Comparison of ENCODE assay signal across 8 cellular contexts in genomic region chr7:100247152-100247757, GRCh38. TPM values are rescaled to one million over a fixed set of nuclear protein-coding genes. Genes with fewer than 3 reads are reported as not detected.
DNase-seq lines count a peak whose midpoint lies in the region; TF ChIP-seq lines count a peak whose summit lies in the region.

No MANE protein-coding gene starts in this region.

- H3K36me3 ChIP-seq in esophagus squamous epithelium (no peaks in the 10 kb centered on the region), transverse colon (no peaks in the 10 kb centered on the region), suprapubic skin (no peaks in the 10 kb centered on the region)

- in situ Hi-C loops in transverse colon (cut with MboI; ENCODE audit: low pct_ligation_motif_present in 1 of 4, low pct_unique_long_range_greater_than_20kb in 1 of 4, low sequenced_read_pairs in 3 of 4) = no loop called here

- peak; percentile 26 for DNase-seq in SIG-M5 treated with dmso at 0.1 percent for 504 hours (lab: John Stamatoyannopoulos, UW; ENCODE audit: unreplicated experiment)
- no peak for DNase-seq in SIG-M5 (lab: John Stamatoyannopoulos, UW)
- DNase-seq in NCI-H748 treated with DMSO at 0.1 percent for 48 hours (lab: John Stamatoyannopoulos, UW) = peak; percentile 48
- no peak for DNase-seq in esophagus squamous epithelium (lab: John Stamatoyannopoulos, UW)
- peak; percentile 39 for DNase-seq in stimulated activated CD8-positive, alpha-beta memory T cell treated with anti-CD3 and anti-CD28 coated beads, Interleukin-4, amount 100 ng/mL, for 48 hours
- DNase-seq in transverse colon = no peak
- no peak for DNase-seq in cortex of kidney (lab: John Stamatoyannopoulos, UW)
- DNase-seq in suprapubic skin (ENCODE audit: low spot score in 2 of 2) = no peak

- H3K4me1 ChIP-seq in esophagus squamous epithelium (peaks cover 0 to 23% (median 11%) of the 10 kb centered on the region in 3 donors), transverse colon (no peaks in the 10 kb centered on the region), suprapubic skin (peaks cover 5% of the 10 kb centered on the region)

- WGBS in esophagus squamous epithelium, 2 donors = 60 to 84% methylated on average over 4 of the region's 11 CpGs
- 49% methylated on average over 10 of the region's 11 CpGs; no CpG with 5 or more reads in 1 of the 2 donors for whole genome bisulfite sequencing in transverse colon (ENCODE audit: low coverage in 1 of 2), 2 donors
- WGBS in suprapubic skin = 33% methylated on average over 11 of the region's 11 CpGs

- intact Hi-C loops in esophagus squamous epithelium (cut with DNase I) = no loop called here
- intact Hi-C loops in transverse colon (cut with DNase I; ENCODE audit: low total_unique reads) = no loop called here

- TF ChIP-seq EP300 in transverse colon (IDR thresholded peaks at IDR 0.05; ENCODE audit: low read depth) = no peak
- no peak for TF ChIP-seq EP300 in suprapubic skin (IDR thresholded peaks at IDR 0.05)

- TF ChIP-seq CTCF in esophagus squamous epithelium (IDR thresholded peaks at IDR 0.05) = peak in 1 of 6 experiments; percentile 9
- TF ChIP-seq CTCF in transverse colon (IDR thresholded peaks at IDR 0.05) = peak in 1 of 5 experiments; percentile 12
- no peak for TF ChIP-seq CTCF in suprapubic skin (IDR thresholded peaks at IDR 0.05)

- H3K27me3 ChIP-seq in esophagus squamous epithelium (no peaks in the 10 kb centered on the region), transverse colon (no peaks in the 10 kb centered on the region), suprapubic skin (no peaks in the 10 kb centered on the region)

- TF ChIP-seq POLR2A in esophagus squamous epithelium (IDR thresholded peaks at IDR 0.05) (no peak), transverse colon (IDR thresholded peaks at IDR 0.05) (no peak), suprapubic skin (IDR thresholded peaks at IDR 0.05) (no peak)

- H3K27ac ChIP-seq in esophagus squamous epithelium (peak overlapping the region in 3 of 4 donors; percentile 25 to 34 (median 28)), transverse colon (no peak overlapping the region), suprapubic skin (no peak overlapping the region)

- H3K4me3 ChIP-seq in esophagus squamous epithelium = no peak overlapping the region
- H3K4me3 ChIP-seq in transverse colon = no peak overlapping the region
- no peak overlapping the region for H3K4me3 ChIP-seq in suprapubic skin

- H3K9me3 ChIP-seq in esophagus squamous epithelium (no peaks in the 10 kb centered on the region), transverse colon (no peaks in the 10 kb centered on the region), suprapubic skin (no peaks in the 10 kb centered on the region)

RNA-seq across cellular contexts. Expression of gene PVRIG, which starts 27.5 kb away (rescaled TPM):
- total RNA-seq in esophagus squamous epithelium (under 1 TPM; 0.26 to 0.99 (median 0.67) TPM), transverse colon (1 to 10 TPM in 2 of 4 donors, not detected in 2; 2.2 to 4.3 TPM), suprapubic skin (not detected)

Comparison
In these comparisons a context has a peak if more than half of its experiments do, and no peak if none do; other contexts are left out.
1. DNase-seq: peak in SIG-M5 treated with dmso at 0.1 percent for 504 hours (single experiment), NCI-H748 treated with DMSO at 0.1 percent for 48 hours (single experiment) and stimulated activated CD8-positive, alpha-beta memory T cell treated with anti-CD3 and anti-CD28 coated beads, Interleukin-4, amount 100 ng/mL, for 48 hours (single experiment); none in SIG-M5 (single experiment), esophagus squamous epithelium (single experiment), transverse colon (single experiment), cortex of kidney (single experiment) and suprapubic skin (0 of 2).
2. H3K27ac ChIP-seq: peak in esophagus squamous epithelium (3 of 4); none in transverse colon (0 of 4) and suprapubic skin (single experiment).